ENCODE assay signal across 19 cellular contexts in genomic region chr1:7912145-7912544, GRCh38. TPM values are rescaled to one million over a fixed set of nuclear protein-coding genes. Genes with fewer than 3 reads are reported as not detected.
DNase-seq lines count a peak whose midpoint lies in the region; ATAC-seq and TF ChIP-seq lines count a peak whose summit lies in the region.
"Had no signal": no experiment of that assay in that cellular context is flagged by ENCODE, and none has a peak within 500 bp of the region (broad histone marks: within the 10 kb centered on the region; RNA-seq: fewer than 3 reads in every experiment).

No MANE protein-coding gene starts in this region.

- POLR2A ChIA-PET in activated CD8-positive, alpha-beta T cell treated with anti-CD3 and anti-CD28 coated beads for 36 hours (lab: Charles Lee): interaction anchor here (0.6 kb wide), 1 partner anchor 955 kb away, joined by 3 read pairs; no protein-coding TSS in a partner anchor
- POLR2A ChIA-PET in activated CD8-positive, alpha-beta T cell treated with anti-CD3 and anti-CD28 coated beads, Interleukin-2, amount 10 ng/mL, durations not matched to agents 7 days and 5 days (lab: Charles Lee): interaction anchor here (0.6 kb wide), 1 partner anchor 94 kb away, joined by 3 read pairs; no protein-coding TSS in a partner anchor

- no peaks in the 10 kb centered on the region for H3K27me3 Mint-ChIP-seq in activated CD8-positive, alpha-beta T cell treated with anti-CD3 and anti-CD28 coated beads for 36 hours
- no peaks in the 10 kb centered on the region for H3K27me3 Mint-ChIP-seq in activated CD8-positive, alpha-beta T cell treated with anti-CD3 and anti-CD28 coated beads, Interleukin-2, amount 10 ng/mL, durations not matched to agents 7 days and 5 days (ENCODE audit: low read depth)
- H3K27me3 Mint-ChIP-seq in stimulated activated naive CD8-positive, alpha-beta T cell treated with anti-CD3 and anti-CD28 coated beads, Interleukin-15, amount 100 ng/mL, for 72 hours: no peaks in the 10 kb centered on the region
- H3K27me3 Mint-ChIP-seq in central memory CD8-positive, alpha-beta T cell: no peaks in the 10 kb centered on the region
- no peaks in the 10 kb centered on the region for H3K27me3 Mint-ChIP-seq in stimulated activated naive CD8-positive, alpha-beta T cell treated with anti-CD3 and anti-CD28 coated beads, Interleukin-15, Interleukin-2, amounts not matched to agents 100 ng/mL and 50 ng/mL, for 24 hours

- H3K27ac ChIP-seq in upper lobe of right lung: no peak overlapping the region
- H3K27ac ChIP-seq: KMS-11 had no signal

- CTCF ChIA-PET in activated CD8-positive, alpha-beta T cell treated with anti-CD3 and anti-CD28 coated beads for 36 hours (lab: Charles Lee): interaction anchor here (1.8 kb wide), 1 partner anchor 160 kb away, joined by 5 read pairs; no protein-coding TSS in a partner anchor
- CTCF ChIA-PET in activated CD8-positive, alpha-beta T cell treated with anti-CD3 and anti-CD28 coated beads, Interleukin-2, amount 10 ng/mL, durations not matched to agents 7 days and 5 days (lab: Charles Lee): interaction anchor here (0.8 kb wide), 1 partner anchor 104 kb away, joined by 3 read pairs; no protein-coding TSS in a partner anchor

- H3K36me3 ChIP-seq in upper lobe of right lung: no peaks in the 10 kb centered on the region

- H3K4me3 ChIP-seq in upper lobe of right lung: no peak overlapping the region

- peaks cover 18% of the 10 kb centered on the region for H3K36me3 Mint-ChIP-seq in activated CD8-positive, alpha-beta T cell treated with anti-CD3 and anti-CD28 coated beads for 36 hours (ENCODE audit: low read depth)
- H3K36me3 Mint-ChIP-seq in activated CD8-positive, alpha-beta T cell treated with anti-CD3 and anti-CD28 coated beads, Interleukin-2, amount 10 ng/mL, durations not matched to agents 7 days and 5 days (ENCODE audit: low read depth): no peaks in the 10 kb centered on the region
- peaks cover 2% of the 10 kb centered on the region for H3K36me3 Mint-ChIP-seq in central memory CD8-positive, alpha-beta T cell (ENCODE audit: insufficient read depth)
- peaks cover 47% of the 10 kb centered on the region for H3K36me3 Mint-ChIP-seq in stimulated activated naive CD8-positive, alpha-beta T cell treated with anti-CD3 and anti-CD28 coated beads, Interleukin-15, Interleukin-2, amounts not matched to agents 100 ng/mL and 50 ng/mL, for 24 hours (ENCODE audit: low read depth)

- H3K9me3 ChIP-seq in upper lobe of right lung: no peaks in the 10 kb centered on the region

- ATAC-seq in activated CD8-positive, alpha-beta T cell treated with anti-CD3 and anti-CD28 coated beads for 36 hours: no peak
- no peak for ATAC-seq in activated CD8-positive, alpha-beta T cell treated with anti-CD3 and anti-CD28 coated beads, Interleukin-2, amount 10 ng/mL, durations not matched to agents 7 days and 5 days
- peak; percentile 35 for ATAC-seq in stimulated activated naive CD8-positive, alpha-beta T cell treated with anti-CD3 and anti-CD28 coated beads, Interleukin-15, Interleukin-2, amounts not matched to agents 100 U/mL and 50 U/mL, for 24 hours
- no peak for ATAC-seq in stimulated activated naive CD8-positive, alpha-beta T cell treated with anti-CD3 and anti-CD28 coated beads, Interleukin-15, amount 100 ng/mL, for 72 hours
- ATAC-seq in central memory CD8-positive, alpha-beta T cell (replicated peaks; ENCODE audit: extremely low read depth, poor library complexity, severe bottlenecking): no peak
- ATAC-seq in upper lobe of right lung: no peak
- ATAC-seq: Right ventricle myocardium inferior had no signal

- intact Hi-C loops in activated CD8-positive, alpha-beta T cell treated with anti-CD3 and anti-CD28 coated beads for 36 hours (cut with micrococcal nuclease): no loop called here
- intact Hi-C loops in upper lobe of right lung (cut with DNase I): no loop called here

- H3K9me3 Mint-ChIP-seq in activated CD8-positive, alpha-beta T cell treated with anti-CD3 and anti-CD28 coated beads for 36 hours: no peaks in the 10 kb centered on the region
- H3K9me3 Mint-ChIP-seq in activated CD8-positive, alpha-beta T cell treated with anti-CD3 and anti-CD28 coated beads, Interleukin-2, amount 10 ng/mL, durations not matched to agents 7 days and 5 days (ENCODE audit: insufficient read depth): no peaks in the 10 kb centered on the region
- no peaks in the 10 kb centered on the region for H3K9me3 Mint-ChIP-seq in stimulated activated naive CD8-positive, alpha-beta T cell treated with anti-CD3 and anti-CD28 coated beads, Interleukin-15, amount 100 ng/mL, for 72 hours
- H3K9me3 Mint-ChIP-seq in central memory CD8-positive, alpha-beta T cell: no peaks in the 10 kb centered on the region
- H3K9me3 Mint-ChIP-seq in stimulated activated naive CD8-positive, alpha-beta T cell treated with anti-CD3 and anti-CD28 coated beads, Interleukin-15, Interleukin-2, amounts not matched to agents 100 ng/mL and 50 ng/mL, for 24 hours: no peaks in the 10 kb centered on the region
- H3K9me3 Mint-ChIP-seq: HFFc6 had no signal

- H3K27me3 ChIP-seq in upper lobe of right lung: peaks cover 4% of the 10 kb centered on the region

- no peak for TF ChIP-seq CTCF in activated CD8-positive, alpha-beta T cell treated with anti-CD3 and anti-CD28 coated beads for 36 hours (IDR thresholded peaks at IDR 0.05)
- no peak for TF ChIP-seq CTCF in upper lobe of right lung (IDR thresholded peaks at IDR 0.05)

- no peak for DNase-seq in activated CD8-positive, alpha-beta T cell treated with anti-CD3 and anti-CD28 coated beads for 36 hours
- no peak for DNase-seq in activated CD8-positive, alpha-beta T cell treated with anti-CD3 and anti-CD28 coated beads, Interleukin-2, amount 10 ng/mL, durations not matched to agents 7 days and 5 days
- no peak for DNase-seq in stimulated activated naive CD8-positive, alpha-beta T cell treated with anti-CD3 and anti-CD28 coated beads, Interleukin-15, Interleukin-2, amounts not matched to agents 100 U/mL and 50 U/mL, for 24 hours
- no peak for DNase-seq in stimulated activated naive CD8-positive, alpha-beta T cell treated with anti-CD3 and anti-CD28 coated beads, Interleukin-15, amount 100 ng/mL, for 72 hours
- no peak for DNase-seq in central memory CD8-positive, alpha-beta T cell (ENCODE audit: low spot score in 2 of 2)
- DNase-seq in upper lobe of right lung (no peak), germinal center (ENCODE audit: low spot score) (no peak)
- DNase-seq: 8988T, DMS153, GOT3, HFFc6, NCI-H1048, NCI-H1436 treated with DMSO at 0.1 percent for 48 hours, NCI-H2081, NCI-H510A treated with DMSO at 0.1 percent for 48 hours, NCI-H82 had no signal

- H3K4me1 ChIP-seq in upper lobe of right lung: no peaks in the 10 kb centered on the region

- peaks cover 36% of the 10 kb centered on the region for H3K4me1 Mint-ChIP-seq in activated CD8-positive, alpha-beta T cell treated with anti-CD3 and anti-CD28 coated beads for 36 hours (ENCODE audit: low read depth)
- peaks cover 24% of the 10 kb centered on the region for H3K4me1 Mint-ChIP-seq in activated CD8-positive, alpha-beta T cell treated with anti-CD3 and anti-CD28 coated beads, Interleukin-2, amount 10 ng/mL, durations not matched to agents 7 days and 5 days (ENCODE audit: low read depth)
- peaks cover 47% of the 10 kb centered on the region for H3K4me1 Mint-ChIP-seq in stimulated activated naive CD8-positive, alpha-beta T cell treated with anti-CD3 and anti-CD28 coated beads, Interleukin-15, amount 100 ng/mL, for 72 hours
- H3K4me1 Mint-ChIP-seq in central memory CD8-positive, alpha-beta T cell: peaks cover 37% of the 10 kb centered on the region
- peaks cover 75% of the 10 kb centered on the region for H3K4me1 Mint-ChIP-seq in stimulated activated naive CD8-positive, alpha-beta T cell treated with anti-CD3 and anti-CD28 coated beads, Interleukin-15, Interleukin-2, amounts not matched to agents 100 ng/mL and 50 ng/mL, for 24 hours (ENCODE audit: low read depth)

- peak overlapping the region; percentile 56 for H3K4me3 Mint-ChIP-seq in activated CD8-positive, alpha-beta T cell treated with anti-CD3 and anti-CD28 coated beads for 36 hours
- H3K4me3 Mint-ChIP-seq in activated CD8-positive, alpha-beta T cell treated with anti-CD3 and anti-CD28 coated beads, Interleukin-2, amount 10 ng/mL, durations not matched to agents 7 days and 5 days: no peak overlapping the region
- peak overlapping the region in 1 of 2 donors; percentile 56 for H3K4me3 Mint-ChIP-seq in stimulated activated naive CD8-positive, alpha-beta T cell treated with anti-CD3 and anti-CD28 coated beads, Interleukin-15, amount 100 ng/mL, for 72 hours
- H3K4me3 Mint-ChIP-seq in central memory CD8-positive, alpha-beta T cell: peak overlapping the region; percentile 67
- peak overlapping the region; percentile 87 for H3K4me3 Mint-ChIP-seq in stimulated activated naive CD8-positive, alpha-beta T cell treated with anti-CD3 and anti-CD28 coated beads, Interleukin-15, Interleukin-2, amounts not matched to agents 100 ng/mL and 50 ng/mL, for 24 hours
- H3K4me3 Mint-ChIP-seq: HFFc6 had no signal

- H3K27ac Mint-ChIP-seq in activated CD8-positive, alpha-beta T cell treated with anti-CD3 and anti-CD28 coated beads for 36 hours: peak overlapping the region; percentile 66
- H3K27ac Mint-ChIP-seq in activated CD8-positive, alpha-beta T cell treated with anti-CD3 and anti-CD28 coated beads, Interleukin-2, amount 10 ng/mL, durations not matched to agents 7 days and 5 days: no peak overlapping the region
- H3K27ac Mint-ChIP-seq in stimulated activated naive CD8-positive, alpha-beta T cell treated with anti-CD3 and anti-CD28 coated beads, Interleukin-15, amount 100 ng/mL, for 72 hours: peak overlapping the region in 1 of 2 donors; percentile 85
- peak overlapping the region; percentile 93 for H3K27ac Mint-ChIP-seq in central memory CD8-positive, alpha-beta T cell (ENCODE audit: low read depth)
- H3K27ac Mint-ChIP-seq in stimulated activated naive CD8-positive, alpha-beta T cell treated with anti-CD3 and anti-CD28 coated beads, Interleukin-15, Interleukin-2, amounts not matched to agents 100 ng/mL and 50 ng/mL, for 24 hours: peak overlapping the region; percentile 96
- H3K27ac Mint-ChIP-seq: HFFc6 had no signal

RNA-seq across cellular contexts. Expression of gene TNFRSF9, which starts 28.5 kb away (rescaled TPM):
- total RNA-seq in activated CD8-positive, alpha-beta T cell treated with anti-CD3 and anti-CD28 coated beads for 36 hours: 100 to 1,000 TPM; 214 to 219 TPM
- total RNA-seq in activated CD8-positive, alpha-beta T cell treated with anti-CD3 and anti-CD28 coated beads, Interleukin-2, amount 10 ng/mL, durations not matched to agents 7 days and 5 days: 1 to 10 TPM in 1 of 2 experiments, under 1 TPM in 1; 0.94 to 1.3 TPM
- total RNA-seq in upper lobe of right lung: 0.49 TPM
- total RNA-seq: HFFc6, Right ventricle myocardium inferior had no signal

RNA-seq across cellular contexts. Expression of gene PARK7, which starts 49.4 kb away (rescaled TPM):
- 100 to 1,000 TPM; 539 to 552 TPM for total RNA-seq in activated CD8-positive, alpha-beta T cell treated with anti-CD3 and anti-CD28 coated beads for 36 hours
- total RNA-seq in activated CD8-positive, alpha-beta T cell treated with anti-CD3 and anti-CD28 coated beads, Interleukin-2, amount 10 ng/mL, durations not matched to agents 7 days and 5 days: 100 to 1,000 TPM; 296 to 302 TPM
- total RNA-seq in upper lobe of right lung: 184 TPM

RNA-seq across cellular contexts. Expression of gene UTS2, which starts 59.3 kb away (rescaled TPM):
- total RNA-seq in activated CD8-positive, alpha-beta T cell treated with anti-CD3 and anti-CD28 coated beads for 36 hours: not detected
- under 1 TPM in 1 of 2 experiments, not detected in 1; 0.16 TPM for total RNA-seq in activated CD8-positive, alpha-beta T cell treated with anti-CD3 and anti-CD28 coated beads, Interleukin-2, amount 10 ng/mL, durations not matched to agents 7 days and 5 days
- total RNA-seq in upper lobe of right lung: not detected
- total RNA-seq: HFFc6, Right ventricle myocardium inferior had no signal

Comparison
In these comparisons a context has a peak if more than half of its experiments do, and no peak if none do; other contexts are left out.
1. RNA of gene TNFRSF9, which starts 28.5 kb away (total RNA-seq): 214 to 219 TPM in activated CD8-positive, alpha-beta T cell treated with anti-CD3 and anti-CD28 coated beads for 36 hours; 0.94 to 1.3 TPM in activated CD8-positive, alpha-beta T cell treated with anti-CD3 and anti-CD28 coated beads, Interleukin-2, amount 10 ng/mL, durations not matched to agents 7 days and 5 days and 0.49 TPM in upper lobe of right lung (single experiment); every median in the first group is over 10 times any median in the second.